ENCODE assay signal across 9 cellular contexts in genomic region chr5:172322028-172322965, GRCh38. TPM values are rescaled to one million over a fixed set of nuclear protein-coding genes. Genes with fewer than 3 reads are reported as not detected.
DNase-seq lines count a peak whose midpoint lies in the region; ATAC-seq, FAIRE-seq and TF ChIP-seq lines count a peak whose summit lies in the region.
"Had no signal": no experiment of that assay in that cellular context is flagged by ENCODE, and none has a peak within 500 bp of the region (broad histone marks: within the 10 kb centered on the region; RNA-seq: fewer than 3 reads in every experiment).

No MANE protein-coding gene starts in this region.

- intact Hi-C loops in natural killer cell (cut with micrococcal nuclease), result no loop called here

- H3K36me3 Mint-ChIP-seq in natural killer cell, result no peaks in the 10 kb centered on the region

- H3K4me3 Mint-ChIP-seq in natural killer cell, result no peak overlapping the region

- no peak overlapping the region for H3K27ac Mint-ChIP-seq in natural killer cell

- H3K4me1 Mint-ChIP-seq in natural killer cell, result no peaks in the 10 kb centered on the region

- FAIRE-seq in frontal cortex (lab: Jason Lieb, UNC), result no peak

- peak; percentile 92 for DNase-seq in DMS53 treated with DMSO at 0.1 percent for 48 hours (lab: John Stamatoyannopoulos, UW; ENCODE audit: unreplicated experiment)
- DNase-seq in NCI-H146 (lab: John Stamatoyannopoulos, UW), result peak; percentile 67
- peak; percentile 45 for DNase-seq in kidney glomerular epithelial cell (lab: John Stamatoyannopoulos, UW)
- DNase-seq in NCI-H526 treated with DMSO at 0.1 percent for 48 hours (lab: John Stamatoyannopoulos, UW), result no peak
- DNase-seq in natural killer cell, result no peak
- no peak for DNase-seq in GM03348 (ENCODE audit: low spot score)
- no peak for DNase-seq in frontal cortex (ENCODE audit: low spot score in 2 of 2)
- DNase-seq: DMS 273 treated with DMSO at 0.1 percent for 48 hours had no signal

- no peaks in the 10 kb centered on the region for H3K27me3 Mint-ChIP-seq in natural killer cell (ENCODE audit: low read depth in 2 of 2)

- H3K9me3 Mint-ChIP-seq in natural killer cell, result no peaks in the 10 kb centered on the region

- TF ChIP-seq CTCF in natural killer cell (IDR thresholded peaks at IDR 0.05), result no peak

- ATAC-seq in GM21390 (IDR thresholded peaks at IDR 0.05; ENCODE audit: unreplicated experiment), result peak; percentile 69
- no peak for ATAC-seq in natural killer cell

RNA-seq across cellular contexts. Expression of gene UBTD2, which starts 38.7 kb away (rescaled TPM):
- total RNA-seq in natural killer cell (1 to 10 TPM; 1.7 to 3.3 (median 2.6) TPM), frontal cortex (67.3 TPM)

Comparison
In these comparisons a context has a peak if more than half of its experiments do, and no peak if none do; other contexts are left out.
1. DNase-seq: peak in DMS53 treated with DMSO at 0.1 percent for 48 hours (single experiment), NCI-H146 (single experiment) and kidney glomerular epithelial cell (single experiment); none in NCI-H526 treated with DMSO at 0.1 percent for 48 hours (single experiment), natural killer cell (single experiment), GM03348 (single experiment) and frontal cortex (0 of 2).
2. RNA of gene UBTD2, which starts 38.7 kb away (total RNA-seq): 67.3 TPM in frontal cortex (single experiment); 1.7 to 3.3 TPM in natural killer cell; every median in the first group is over 10 times any median in the second.